Comparison of ENCODE assay signal across 17 cellular contexts in genomic region chr14:39091716-39092115, GRCh38. TPM values are rescaled to one million over a fixed set of nuclear protein-coding genes. Genes with fewer than 3 reads are reported as not detected.
DNase-seq lines count a peak whose midpoint lies in the region; ATAC-seq, FAIRE-seq and TF ChIP-seq lines count a peak whose summit lies in the region.
"Had no signal": no experiment of that assay in that cellular context is flagged by ENCODE, and none has a peak within 500 bp of the region (broad histone marks: within the 10 kb centered on the region; RNA-seq: fewer than 3 reads in every experiment).

No MANE protein-coding gene starts in this region.

- peak; percentile 29 for FAIRE-seq in A204.1 (lab: Jason Lieb, UNC)

- BruUV-seq in Caco-2 (replicated peaks; lab: Mats Ljungman, UMichigan): TSS peak; percentile 2

- H3K4me3 ChIP-seq in Caco-2 (ENCODE audit: low read depth, low read length): no peak overlapping the region

- no peak for TF ChIP-seq CTCF in activated CD8-positive, alpha-beta T cell treated with anti-CD3 and anti-CD28 coated beads for 36 hours (IDR thresholded peaks at IDR 0.05)
- TF ChIP-seq CTCF in Caco-2 (IDR thresholded peaks at IDR 0.05; ENCODE audit: insufficient read depth in 1 of 2, low read depth in 1 of 2, low read length in 1 of 2, severe bottlenecking in 1 of 2, unreplicated experiment in 1 of 2): no peak

- CTCF ChIA-PET in activated CD8-positive, alpha-beta T cell treated with anti-CD3 and anti-CD28 coated beads for 36 hours (lab: Charles Lee): interaction anchor here (1.4 to 1.6 kb wide), 2 partner anchors 10 kb away, joined by 4 to 5 read pairs; no protein-coding TSS in a partner anchor
- CTCF ChIA-PET in activated CD8-positive, alpha-beta T cell treated with anti-CD3 and anti-CD28 coated beads, Interleukin-2, amount 10 ng/mL, durations not matched to agents 7 days and 5 days (lab: Charles Lee): no interaction called here
- CTCF ChIA-PET in Caco-2 (lab: Charles Lee): no interaction called here

- no peaks in the 10 kb centered on the region for H3K9me3 ChIP-seq in Caco-2

- no peaks in the 10 kb centered on the region for H3K27me3 Mint-ChIP-seq in activated CD8-positive, alpha-beta T cell treated with anti-CD3 and anti-CD28 coated beads for 36 hours
- no peaks in the 10 kb centered on the region for H3K27me3 Mint-ChIP-seq in activated CD8-positive, alpha-beta T cell treated with anti-CD3 and anti-CD28 coated beads, Interleukin-2, amount 10 ng/mL, durations not matched to agents 7 days and 5 days (ENCODE audit: low read depth)
- no peaks in the 10 kb centered on the region for H3K27me3 Mint-ChIP-seq in Caco-2 (ENCODE audit: insufficient read depth, unreplicated experiment)
- H3K27me3 Mint-ChIP-seq in activated naive CD8-positive, alpha-beta T cell: no peaks in the 10 kb centered on the region
- H3K27me3 Mint-ChIP-seq: B cell; CD8-positive, alpha-beta memory T cell had no signal

- intact Hi-C loops in activated CD8-positive, alpha-beta T cell treated with anti-CD3 and anti-CD28 coated beads for 36 hours (cut with micrococcal nuclease): no loop called here
- intact Hi-C loops in Caco-2 (cut with micrococcal nuclease; ENCODE audit: unreplicated experiment): no loop called here

- peaks cover 32% of the 10 kb centered on the region for H3K4me1 Mint-ChIP-seq in activated CD8-positive, alpha-beta T cell treated with anti-CD3 and anti-CD28 coated beads for 36 hours (ENCODE audit: low read depth)
- peaks cover 12% of the 10 kb centered on the region for H3K4me1 Mint-ChIP-seq in activated CD8-positive, alpha-beta T cell treated with anti-CD3 and anti-CD28 coated beads, Interleukin-2, amount 10 ng/mL, durations not matched to agents 7 days and 5 days (ENCODE audit: low read depth)
- peaks cover 7% of the 10 kb centered on the region for H3K4me1 Mint-ChIP-seq in Caco-2 (ENCODE audit: low read depth, unreplicated experiment)
- H3K4me1 Mint-ChIP-seq in activated naive CD8-positive, alpha-beta T cell (ENCODE audit: low read depth): peaks cover 26% of the 10 kb centered on the region
- H3K4me1 Mint-ChIP-seq: H9 had no signal

- peak overlapping the region; percentile 70 for H3K27ac Mint-ChIP-seq in activated CD8-positive, alpha-beta T cell treated with anti-CD3 and anti-CD28 coated beads for 36 hours
- H3K27ac Mint-ChIP-seq in activated CD8-positive, alpha-beta T cell treated with anti-CD3 and anti-CD28 coated beads, Interleukin-2, amount 10 ng/mL, durations not matched to agents 7 days and 5 days: no peak overlapping the region
- H3K27ac Mint-ChIP-seq in Caco-2 (ENCODE audit: unreplicated experiment): no peak overlapping the region
- peak overlapping the region; percentile 67 for H3K27ac Mint-ChIP-seq in activated naive CD8-positive, alpha-beta T cell
- H3K27ac Mint-ChIP-seq: B cell, H9 had no signal

- DNase-seq in activated CD8-positive, alpha-beta T cell treated with anti-CD3 and anti-CD28 coated beads for 36 hours: no peak
- no peak for DNase-seq in activated CD8-positive, alpha-beta T cell treated with anti-CD3 and anti-CD28 coated beads, Interleukin-2, amount 10 ng/mL, durations not matched to agents 7 days and 5 days
- DNase-seq in Caco-2 (no peak), cerebellum (ENCODE audit: low spot score) (no peak), SW 1271 (lab: John Stamatoyannopoulos, UW) (no peak), NCI-H2171 (lab: John Stamatoyannopoulos, UW) (no peak)
- DNase-seq: CD8-positive, alpha-beta memory T cell; DMS 273 treated with DMSO at 0.1 percent for 48 hours; H9; NCI-H1092; NCI-H226; NCI-H526 treated with DMSO at 0.1 percent for 48 hours; NK-92 treated with Interleukin-12 subunit alpha and Interleukin-12 subunit beta, amount 100 ng/mL, for 24 hours; OCI-M1 had no signal

- peaks cover 3% of the 10 kb centered on the region for H3K36me3 ChIP-seq in Caco-2 (ENCODE audit: control insufficient read depth, insufficient read depth, low read length)

- POLR2A ChIA-PET in activated CD8-positive, alpha-beta T cell treated with anti-CD3 and anti-CD28 coated beads for 36 hours (lab: Charles Lee): no interaction called here
- POLR2A ChIA-PET in activated CD8-positive, alpha-beta T cell treated with anti-CD3 and anti-CD28 coated beads, Interleukin-2, amount 10 ng/mL, durations not matched to agents 7 days and 5 days (lab: Charles Lee): no interaction called here
- POLR2A ChIA-PET in Caco-2 (lab: Charles Lee): no interaction called here

- H3K4me1 ChIP-seq in Caco-2: peaks cover under 1% of the 10 kb centered on the region; the same call in 1 of the 2 replicates

- ATAC-seq in activated CD8-positive, alpha-beta T cell treated with anti-CD3 and anti-CD28 coated beads for 36 hours: peak; percentile 34
- no peak for ATAC-seq in activated CD8-positive, alpha-beta T cell treated with anti-CD3 and anti-CD28 coated beads, Interleukin-2, amount 10 ng/mL, durations not matched to agents 7 days and 5 days

- H3K27me3 ChIP-seq in Caco-2 (replicated peaks; ENCODE audit: control insufficient read depth, insufficient read depth, low read length): no peaks in the 10 kb centered on the region

- H3K9me3 Mint-ChIP-seq in activated CD8-positive, alpha-beta T cell treated with anti-CD3 and anti-CD28 coated beads for 36 hours: no peaks in the 10 kb centered on the region
- H3K9me3 Mint-ChIP-seq in activated CD8-positive, alpha-beta T cell treated with anti-CD3 and anti-CD28 coated beads, Interleukin-2, amount 10 ng/mL, durations not matched to agents 7 days and 5 days (ENCODE audit: insufficient read depth): no peaks in the 10 kb centered on the region
- H3K9me3 Mint-ChIP-seq in Caco-2 (ENCODE audit: unreplicated experiment): no peaks in the 10 kb centered on the region
- H3K9me3 Mint-ChIP-seq in activated naive CD8-positive, alpha-beta T cell (ENCODE audit: low read depth): no peaks in the 10 kb centered on the region
- H3K9me3 Mint-ChIP-seq: CD8-positive, alpha-beta memory T cell; H9 had no signal

- H3K36me3 Mint-ChIP-seq in activated CD8-positive, alpha-beta T cell treated with anti-CD3 and anti-CD28 coated beads for 36 hours (ENCODE audit: low read depth): peaks cover 41% of the 10 kb centered on the region
- H3K36me3 Mint-ChIP-seq in activated CD8-positive, alpha-beta T cell treated with anti-CD3 and anti-CD28 coated beads, Interleukin-2, amount 10 ng/mL, durations not matched to agents 7 days and 5 days (ENCODE audit: low read depth): peaks cover 46% of the 10 kb centered on the region
- peaks cover 90% of the 10 kb centered on the region for H3K36me3 Mint-ChIP-seq in Caco-2 (ENCODE audit: insufficient read depth, unreplicated experiment)
- H3K36me3 Mint-ChIP-seq in activated naive CD8-positive, alpha-beta T cell: peaks cover 11% of the 10 kb centered on the region

- H3K4me3 Mint-ChIP-seq in activated CD8-positive, alpha-beta T cell treated with anti-CD3 and anti-CD28 coated beads for 36 hours: no peak overlapping the region
- H3K4me3 Mint-ChIP-seq in activated CD8-positive, alpha-beta T cell treated with anti-CD3 and anti-CD28 coated beads, Interleukin-2, amount 10 ng/mL, durations not matched to agents 7 days and 5 days: no peak overlapping the region
- H3K4me3 Mint-ChIP-seq in Caco-2 (ENCODE audit: unreplicated experiment): no peak overlapping the region
- no peak overlapping the region for H3K4me3 Mint-ChIP-seq in activated naive CD8-positive, alpha-beta T cell
- H3K4me3 Mint-ChIP-seq: B cell; CD8-positive, alpha-beta memory T cell; H9 had no signal

RNA-seq across cellular contexts. Expression of gene SEC23A, which starts 11.3 kb away (rescaled TPM):
- total RNA-seq in activated CD8-positive, alpha-beta T cell treated with anti-CD3 and anti-CD28 coated beads for 36 hours: 10 to 100 TPM; 45.4 to 45.6 TPM
- total RNA-seq in activated CD8-positive, alpha-beta T cell treated with anti-CD3 and anti-CD28 coated beads, Interleukin-2, amount 10 ng/mL, durations not matched to agents 7 days and 5 days: 10 to 100 TPM; 48.2 to 50.2 TPM
- total RNA-seq in Caco-2 (2022) (90.2 and 108 TPM in 2 replicates), cerebellum (94.2 TPM)

RNA-seq across cellular contexts. Expression of gene GEMIN2, which starts 22.4 kb away (rescaled TPM):
- 10 to 100 TPM; 21.6 to 25.3 TPM for total RNA-seq in activated CD8-positive, alpha-beta T cell treated with anti-CD3 and anti-CD28 coated beads for 36 hours
- 10 to 100 TPM; 25.4 to 26.7 TPM for total RNA-seq in activated CD8-positive, alpha-beta T cell treated with anti-CD3 and anti-CD28 coated beads, Interleukin-2, amount 10 ng/mL, durations not matched to agents 7 days and 5 days
- total RNA-seq in Caco-2 (2022) (26.3 and 31.4 TPM in 2 replicates), cerebellum (26.0 TPM)

Comparison
In these comparisons a context has a peak if more than half of its experiments do, and no peak if none do; other contexts are left out.
1. H3K27ac Mint-ChIP-seq: peak in activated CD8-positive, alpha-beta T cell treated with anti-CD3 and anti-CD28 coated beads for 36 hours (single experiment) and activated naive CD8-positive, alpha-beta T cell (single experiment); none in activated CD8-positive, alpha-beta T cell treated with anti-CD3 and anti-CD28 coated beads, Interleukin-2, amount 10 ng/mL, durations not matched to agents 7 days and 5 days (single experiment) and Caco-2 (single experiment).